26 cellular contexts compared by ENCODE assay signal in genomic region chr7:29510028-29510427, GRCh38. TPM values are rescaled to one million over a fixed set of nuclear protein-coding genes. Genes with fewer than 3 reads are reported as not detected.
DNase-seq lines count a peak whose midpoint lies in the region; ATAC-seq, FAIRE-seq and TF ChIP-seq lines count a peak whose summit lies in the region.
"Had no signal": no experiment of that assay in that cellular context is flagged by ENCODE, and none has a peak within 500 bp of the region (broad histone marks: within the 10 kb centered on the region; RNA-seq: fewer than 3 reads in every experiment).

No MANE protein-coding gene starts in this region.

- H3K27ac ChIP-seq in HepG2 (ENCODE audit: extremely low read length, insufficient read depth, low read length) = no peak overlapping the region
- H3K27ac ChIP-seq in right lobe of liver = no peak overlapping the region
- H3K27ac ChIP-seq in hepatocyte = peak overlapping the region; percentile 65
- H3K27ac ChIP-seq in small intestine (ENCODE audit: low read depth in 1 of 2, low read length in 1 of 2) = peak overlapping the region; percentile 12 to 14
- H3K27ac ChIP-seq: 22Rv1; BLaER1 treated with 17β-estradiol and CSF1 and Interleukin-3, amounts not matched to agents 10 nM and 100 nM; GM23248 had no signal

- H3K9ac ChIP-seq in HepG2 (ENCODE audit: insufficient read depth, low read depth, low read length) = no peak overlapping the region
- H3K9ac ChIP-seq: BLaER1 treated with 17β-estradiol and CSF1 and Interleukin-3, amounts not matched to agents 10 nM and 100 nM; GM23248 had no signal

- TF ChIP-seq CTCF in HepG2 (CRISPR knock-in tag; IDR thresholded peaks at IDR 0.05) (no peak), right lobe of liver (IDR thresholded peaks at IDR 0.05) (no peak), hepatocyte (IDR thresholded peaks at IDR 0.05; ENCODE audit: poor library complexity) (no peak), mucosa of descending colon (IDR thresholded peaks at IDR 0.05) (no peak), omental fat pad (IDR thresholded peaks at IDR 0.05) (no peak)

- no peak for TF ChIP-seq RAD21 in HepG2 (CRISPR knock-in tag; IDR thresholded peaks at IDR 0.05)

- H3K79me2 ChIP-seq in HepG2 (ENCODE audit: insufficient read depth, low read length) = no peaks in the 10 kb centered on the region
- no peaks in the 10 kb centered on the region for H3K79me2 ChIP-seq in hepatocyte

- H3K4me2 ChIP-seq in HepG2 (ENCODE audit: low read depth, low read length) (no peak overlapping the region), hepatocyte (no peak overlapping the region)

- WGBS in HepG2 (ENCODE audit: low lambda C conversion rate) = 95% methylated on average over 4 of the region's 4 CpGs
- 95% methylated on average over 4 of the region's 4 CpGs for WGBS in right lobe of liver (ENCODE audit: insufficient coverage, low coverage, low lambda C conversion rate, missing lambda C conversion rate)
- WGBS in hepatocyte (ENCODE audit: low lambda C conversion rate, missing lambda C conversion rate) = 74% methylated on average over 4 of the region's 4 CpGs
- WGBS in small intestine, 3 donors = 59 to 83% (median 70%) methylated on average over 4 of the region's 4 CpGs

- in situ Hi-C loops in HepG2 (cut with HindIII; ENCODE audit: extremely low pct_ligation_motif_present, low pct_unique_long_range_greater_than_20kb) = no loop called here

- POLR2A ChIA-PET in HepG2 (lab: Yijun Ruan, JAX) = no interaction called here

- H3K27me3 ChIP-seq in HepG2 (ENCODE audit: control insufficient read depth in 1 of 2, insufficient read depth in 2 of 2, low read length in 2 of 2) (no peaks in the 10 kb centered on the region), right lobe of liver (no peaks in the 10 kb centered on the region), hepatocyte (no peaks in the 10 kb centered on the region), small intestine (ENCODE audit: control insufficient read depth in 2 of 2, insufficient read depth in 2 of 2, low read length in 2 of 2) (no peaks in the 10 kb centered on the region)
- H3K27me3 ChIP-seq: BE2C; BLaER1 treated with 17β-estradiol and CSF1 and Interleukin-3, amounts not matched to agents 10 nM and 100 nM had no signal

- TF ChIP-seq EP300 in HepG2 (IDR thresholded peaks at IDR 0.05; ENCODE audit: low read depth in 2 of 2, low read length in 2 of 2) (no peak), HepG2 (CRISPR knock-in tag; IDR thresholded peaks at IDR 0.05; ENCODE audit: borderline replicate concordance) (no peak)

- CTCF ChIA-PET in HepG2 (lab: Yijun Ruan, JAX; ENCODE audit: low intra/inter-chr PET ratio, low total read pairs) = no interaction called here

- FAIRE-seq in HepG2 (lab: Jason Lieb, UNC) (no peak), small intestine (lab: Jason Lieb, UNC) (no peak)
- FAIRE-seq: A204.1, G401.6, GM12892, H1 had no signal

- TF ChIP-seq POLR2A in HepG2 (IDR thresholded peaks at IDR 0.05; ENCODE audit: insufficient read depth in 1 of 2, low read depth in 2 of 2, low read length in 2 of 2) (no peak), right lobe of liver (IDR thresholded peaks at IDR 0.05) (no peak)

- H3K9me3 ChIP-seq in HepG2 (ENCODE audit: low read length) (no peaks in the 10 kb centered on the region), right lobe of liver (no peaks in the 10 kb centered on the region), hepatocyte (ENCODE audit: low read depth) (no peaks in the 10 kb centered on the region), mucosa of descending colon (no peaks in the 10 kb centered on the region), small intestine (ENCODE audit: control insufficient read depth, low read depth) (no peaks in the 10 kb centered on the region)
- H3K9me3 ChIP-seq: BE2C had no signal

- no peak for ATAC-seq in HepG2
- no peak for ATAC-seq in right lobe of liver
- ATAC-seq in mucosa of descending colon = peak; percentile 75
- ATAC-seq in esophagus mucosa = no peak
- no peak for ATAC-seq in omental fat pad (ENCODE audit: low FRiP score)

- no peak overlapping the region for H3K4me3 ChIP-seq in HepG2 (replicated peaks in 1 of 3; ENCODE audit: insufficient read depth in 1 of 3, low read depth in 2 of 3, low read length in 3 of 3)
- no peak overlapping the region for H3K4me3 ChIP-seq in right lobe of liver
- H3K4me3 ChIP-seq in hepatocyte = no peak overlapping the region
- no peak overlapping the region for H3K4me3 ChIP-seq in mucosa of descending colon
- no peak overlapping the region for H3K4me3 ChIP-seq in small intestine (ENCODE audit: low read depth in 1 of 2, low read length in 2 of 2)
- H3K4me3 ChIP-seq: BLaER1 treated with 17β-estradiol and CSF1 and Interleukin-3, amounts not matched to agents 10 nM and 100 nM; GM23248 had no signal

- H3K4me1 ChIP-seq in HepG2 (ENCODE audit: insufficient read depth, low read length) (no peaks in the 10 kb centered on the region), right lobe of liver (no peaks in the 10 kb centered on the region), hepatocyte (ENCODE audit: insufficient read depth) (no peaks in the 10 kb centered on the region), mucosa of descending colon (ENCODE audit: low read depth) (no peaks in the 10 kb centered on the region), small intestine (ENCODE audit: control insufficient read depth in 2 of 2, insufficient read depth in 1 of 2, low read depth in 1 of 2, low read length in 1 of 2) (no peaks in the 10 kb centered on the region)
- H3K4me1 ChIP-seq: BE2C had no signal

- H3K9me2 ChIP-seq in hepatocyte (replicated peaks; ENCODE audit: insufficient read depth) = no peaks in the 10 kb centered on the region

- H2AFZ ChIP-seq in HepG2 (ENCODE audit: low read length) = no peak overlapping the region
- H2AFZ ChIP-seq in hepatocyte = no peak overlapping the region
- H2AFZ ChIP-seq: GM23248 had no signal

- BruUV-seq in HepG2 (replicated peaks; lab: Mats Ljungman, UMichigan) = no TSS peak

- intact Hi-C loops in HepG2 (cut with micrococcal nuclease; ENCODE audit: unreplicated experiment) (no loop called here), right lobe of liver (cut with DNase I) (no loop called here), mucosa of descending colon (cut with DNase I, micrococcal nuclease) (no loop called here)

- DNase-seq in HepG2 (ENCODE audit: low spot score) = no peak
- no peak for DNase-seq in right lobe of liver
- DNase-seq in hepatocyte (ENCODE audit: low spot score) = no peak
- DNase-seq in mucosa of descending colon = no peak
- peak; percentile 78 for DNase-seq in small intestine
- no peak for DNase-seq in AG08395 (ENCODE audit: low spot score)
- no peak for DNase-seq in omental fat pad (ENCODE audit: low spot score)
- DNase-seq: AML-193; BE2C; Calu3; CD4-positive, alpha-beta T cell; CD8-positive, alpha-beta memory T cell; DMS153; DND-41; GM23248; H7; HCEC 1CT had no signal

- H3K36me3 ChIP-seq in HepG2 (replicated peaks in 1 of 2; ENCODE audit: control insufficient read depth in 1 of 2, insufficient read depth in 2 of 2, low read length in 2 of 2) = peaks cover 18 to 75% of the 10 kb centered on the region in 2 experiments
- H3K36me3 ChIP-seq in right lobe of liver = peaks cover 0 to 44% (median 2%) of the 10 kb centered on the region in 4 donors
- H3K36me3 ChIP-seq in hepatocyte (replicated peaks; ENCODE audit: insufficient read depth, low read depth) = no peaks in the 10 kb centered on the region
- H3K36me3 ChIP-seq in mucosa of descending colon (ENCODE audit: low read depth) = no peaks in the 10 kb centered on the region
- H3K36me3 ChIP-seq in small intestine (ENCODE audit: control insufficient read depth in 2 of 2, insufficient read depth in 2 of 2, low read length in 2 of 2) = peaks cover 2 to 29% of the 10 kb centered on the region in 2 donors
- H3K36me3 ChIP-seq: BE2C; BLaER1 treated with 17β-estradiol and CSF1 and Interleukin-3, amounts not matched to agents 10 nM and 100 nM had no signal

- H4K20me1 ChIP-seq in HepG2 (ENCODE audit: insufficient read depth, low read length) (no peaks in the 10 kb centered on the region), hepatocyte (ENCODE audit: insufficient read depth, poor library complexity, severe bottlenecking) (no peaks in the 10 kb centered on the region)
- H4K20me1 ChIP-seq: BLaER1 treated with 17β-estradiol and CSF1 and Interleukin-3, amounts not matched to agents 10 nM and 100 nM had no signal

TF ChIP-seq in HepG2, 621 proteins besides CTCF, POLR2A, EP300 and RAD21 (continues in another document):
- TF ChIP-seq FOSL2 (CRISPR knock-in tag; IDR thresholded peaks at IDR 0.05) = 0 out of 2 replicates have a peak, but pooled peaks have one; percentile 23

RNA-seq across cellular contexts. Expression of gene PRR15, which starts 53.6 kb away (rescaled TPM):
- 6.2 and 7.8 TPM in 2 replicates for total RNA-seq in HepG2 (2016; rRNA removed; fragmentation: Illumina TruSeq; extraction: Trizol)
- 2.9 and 3.6 TPM in 2 replicates for total RNA-seq in HepG2 (2016; cell fraction: cytosol; rRNA removed; fragmentation: Illumina TruSeq; extraction: Trizol; ENCODE audit: low read depth)
- 4.6 and 9.4 TPM in 2 replicates for total RNA-seq in HepG2 (2016; cell fraction: insoluble cytoplasmic fraction; rRNA removed; fragmentation: Illumina TruSeq; extraction: Trizol)
- 7.8 and 8.3 TPM in 2 replicates for total RNA-seq in HepG2 (2016; cell fraction: membrane; rRNA removed; fragmentation: Illumina TruSeq; extraction: Trizol)
- 7.4 and 7.9 TPM in 2 replicates for total RNA-seq in HepG2 (2016; cell fraction: nucleus; rRNA removed; fragmentation: Illumina TruSeq; extraction: Trizol)
- 2.3 and 3.2 TPM in 2 replicates for polyA plus RNA-seq in HepG2 (2011; rRNA removed)
- 2.9 and 3.1 TPM in 2 replicates for polyA plus RNA-seq in HepG2 (2011; cell fraction: cytosol; rRNA removed)
- 2.3 and 3.0 TPM in 2 replicates for polyA plus RNA-seq in HepG2 (2011; cell fraction: nucleus; rRNA removed)
- polyA plus RNA-seq in HepG2 (2012) = 2.8 and 3.6 TPM in 2 replicates
- 2.1 and 2.9 TPM in 2 replicates for polyA plus RNA-seq in HepG2 (2016; cell fraction: cytosol; fragmentation: Illumina TruSeq; extraction: Trizol; ENCODE audit: low read depth)
- polyA plus RNA-seq in HepG2 (2016; cell fraction: insoluble cytoplasmic fraction; fragmentation: Illumina TruSeq; extraction: Trizol; ENCODE audit: low read depth) = 8.8 and 9.5 TPM in 2 replicates
- polyA plus RNA-seq in HepG2 (2016; cell fraction: membrane; fragmentation: Illumina TruSeq; extraction: Trizol; ENCODE audit: low read depth) = 6.8 and 6.9 TPM in 2 replicates
- 11.5 and 13.0 TPM in 2 replicates for polyA plus RNA-seq in HepG2 (2016; cell fraction: nucleus; fragmentation: Illumina TruSeq; extraction: Trizol; ENCODE audit: insufficient read depth, low read depth)
- 0.19 and 2.5 TPM in 2 replicates for polyA minus RNA-seq in HepG2 (2011; rRNA and poly(A)+ RNA removed; ENCODE audit: low replicate concordance)
- 2.4 and 2.6 TPM in 2 replicates for polyA minus RNA-seq in HepG2 (2011; cell fraction: cytosol; rRNA and poly(A)+ RNA removed)
- 2.4 and 2.8 TPM in 2 replicates for polyA minus RNA-seq in HepG2 (2011; cell fraction: nucleus; rRNA and poly(A)+ RNA removed)
- 1 to 10 TPM in 1 of 6 experiments, under 1 TPM in 2, not detected in 3; 0.18 to 1.3 (median 0.42) TPM for total RNA-seq in right lobe of liver
- total RNA-seq in hepatocyte = 47.4 and 53.3 TPM in 2 replicates
- polyA plus RNA-seq in hepatocyte = 30.2 and 42.0 TPM in 2 replicates
- 100 to 1,000 TPM; 104 to 356 (median 173) TPM for total RNA-seq in mucosa of descending colon
- 100 to 1,000 TPM in 2 of 3 donors, 10 to 100 TPM in 1; 58.9 to 179 (median 155) TPM for polyA plus RNA-seq in small intestine
- 0.92 TPM for total RNA-seq in esophagus mucosa
- total RNA-seq in omental fat pad = 10 to 100 TPM in 1 of 4 donors, 1 to 10 TPM in 3; 2.7 to 24.4 (median 5.1) TPM
- total RNA-seq: CD4-positive, alpha-beta T cell; CD8-positive, alpha-beta memory T cell had no signal
- polyA plus RNA-seq: AG04450; CD14-positive monocyte; CD8-positive, alpha-beta memory T cell had no signal

Comparison
In these comparisons a context has a peak if more than half of its experiments do, and no peak if none do; other contexts are left out.
1. H3K27ac ChIP-seq: peak in hepatocyte (single experiment) and small intestine (2 of 2); none in HepG2 (single experiment) and right lobe of liver (0 of 3).